1 cellular context compared by ENCODE assay signal in the genomic region with DNA sequence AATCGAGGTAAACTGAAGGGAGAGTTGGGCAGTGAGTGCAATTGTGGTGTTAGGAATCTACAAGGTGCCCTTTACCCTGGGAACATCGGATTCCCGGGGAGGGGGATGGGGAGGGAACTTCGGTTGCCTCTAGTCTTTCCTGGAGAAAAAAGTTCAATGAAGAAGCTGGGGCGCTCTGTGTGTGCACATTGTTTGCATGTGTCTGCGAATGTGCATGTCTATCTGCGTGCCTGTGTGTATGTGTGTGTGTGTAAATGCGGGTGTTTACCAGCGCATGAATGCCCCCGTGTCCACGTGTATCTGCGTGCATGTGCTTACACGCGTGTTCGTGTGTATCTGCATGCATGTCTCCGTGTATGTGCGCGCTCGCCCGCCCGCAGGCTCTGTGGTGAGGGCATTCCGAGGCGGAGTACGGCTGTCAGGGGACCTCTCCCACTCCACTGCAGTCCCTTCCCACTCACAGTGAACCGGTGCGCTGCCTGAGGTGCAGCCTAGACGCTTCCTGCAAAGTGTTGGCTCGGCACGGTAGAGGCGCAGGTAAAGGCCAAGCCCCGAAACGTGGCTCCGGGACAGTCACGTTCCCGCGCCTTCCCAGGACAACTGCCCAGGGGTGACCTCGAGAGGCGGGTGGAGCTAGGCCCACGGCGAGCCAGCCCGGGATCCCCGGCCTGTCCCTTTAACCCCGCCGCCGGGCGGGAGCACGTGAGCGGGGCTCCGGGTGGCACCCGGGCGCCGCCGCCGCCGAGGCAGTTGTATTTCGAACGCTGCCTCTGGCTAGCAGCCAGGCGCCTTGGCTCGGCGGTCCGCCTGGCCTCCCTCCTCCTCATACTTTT.
TF ChIP-seq lines count a peak whose summit lies in the region.

No MANE protein-coding gene starts in this region.

TF ChIP-seq in A549, 52 proteins besides CTCF, POLR2A, EP300 and RAD21 (continued from another document):
- TF ChIP-seq GATA3 (IDR thresholded peaks at IDR 0.05; ENCODE audit: borderline replicate concordance) (peak; percentile 22; the same call in 1 of the 2 replicates), ZC3H11A (IDR thresholded peaks at IDR 0.05) (no peak), HOXA7 (CRISPR knock-in tag; IDR thresholded peaks at IDR 0.05) (no peak), HMGXB4 (CRISPR knock-in tag; IDR thresholded peaks at IDR 0.05; ENCODE audit: borderline replicate concordance) (no peak), BHLHE40 (IDR thresholded peaks at IDR 0.05; ENCODE audit: low read depth, low read length) (peak; percentile 69), CEBPB (IDR thresholded peaks at IDR 0.05) (no peak), MYC (IDR thresholded peaks at IDR 0.05; ENCODE audit: borderline replicate concordance, low read length) (no peak), SMC3 (IDR thresholded peaks at IDR 0.05) (no peak), RNF2 (IDR thresholded peaks at IDR 0.05; ENCODE audit: borderline replicate concordance, low read depth) (no peak)
- TF ChIP-seq, protein P1, sequence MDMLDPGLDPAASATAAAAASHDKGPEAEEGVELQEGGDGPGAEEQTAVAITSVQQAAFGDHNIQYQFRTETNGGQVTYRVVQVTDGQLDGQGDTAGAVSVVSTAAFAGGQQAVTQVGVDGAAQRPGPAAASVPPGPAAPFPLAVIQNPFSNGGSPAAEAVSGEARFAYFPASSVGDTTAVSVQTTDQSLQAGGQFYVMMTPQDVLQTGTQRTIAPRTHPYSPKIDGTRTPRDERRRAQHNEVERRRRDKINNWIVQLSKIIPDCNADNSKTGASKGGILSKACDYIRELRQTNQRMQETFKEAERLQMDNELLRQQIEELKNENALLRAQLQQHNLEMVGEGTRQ (IDR thresholded peaks at IDR 0.05) = peak; percentile 48; the same call in 1 of the 2 replicates
- TF ChIP-seq, protein P2, sequence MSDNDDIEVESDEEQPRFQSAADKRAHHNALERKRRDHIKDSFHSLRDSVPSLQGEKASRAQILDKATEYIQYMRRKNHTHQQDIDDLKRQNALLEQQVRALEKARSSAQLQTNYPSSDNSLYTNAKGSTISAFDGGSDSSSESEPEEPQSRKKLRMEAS (IDR thresholded peaks at IDR 0.05) = peak; percentile 91
- TF ChIP-seq, protein P3, sequence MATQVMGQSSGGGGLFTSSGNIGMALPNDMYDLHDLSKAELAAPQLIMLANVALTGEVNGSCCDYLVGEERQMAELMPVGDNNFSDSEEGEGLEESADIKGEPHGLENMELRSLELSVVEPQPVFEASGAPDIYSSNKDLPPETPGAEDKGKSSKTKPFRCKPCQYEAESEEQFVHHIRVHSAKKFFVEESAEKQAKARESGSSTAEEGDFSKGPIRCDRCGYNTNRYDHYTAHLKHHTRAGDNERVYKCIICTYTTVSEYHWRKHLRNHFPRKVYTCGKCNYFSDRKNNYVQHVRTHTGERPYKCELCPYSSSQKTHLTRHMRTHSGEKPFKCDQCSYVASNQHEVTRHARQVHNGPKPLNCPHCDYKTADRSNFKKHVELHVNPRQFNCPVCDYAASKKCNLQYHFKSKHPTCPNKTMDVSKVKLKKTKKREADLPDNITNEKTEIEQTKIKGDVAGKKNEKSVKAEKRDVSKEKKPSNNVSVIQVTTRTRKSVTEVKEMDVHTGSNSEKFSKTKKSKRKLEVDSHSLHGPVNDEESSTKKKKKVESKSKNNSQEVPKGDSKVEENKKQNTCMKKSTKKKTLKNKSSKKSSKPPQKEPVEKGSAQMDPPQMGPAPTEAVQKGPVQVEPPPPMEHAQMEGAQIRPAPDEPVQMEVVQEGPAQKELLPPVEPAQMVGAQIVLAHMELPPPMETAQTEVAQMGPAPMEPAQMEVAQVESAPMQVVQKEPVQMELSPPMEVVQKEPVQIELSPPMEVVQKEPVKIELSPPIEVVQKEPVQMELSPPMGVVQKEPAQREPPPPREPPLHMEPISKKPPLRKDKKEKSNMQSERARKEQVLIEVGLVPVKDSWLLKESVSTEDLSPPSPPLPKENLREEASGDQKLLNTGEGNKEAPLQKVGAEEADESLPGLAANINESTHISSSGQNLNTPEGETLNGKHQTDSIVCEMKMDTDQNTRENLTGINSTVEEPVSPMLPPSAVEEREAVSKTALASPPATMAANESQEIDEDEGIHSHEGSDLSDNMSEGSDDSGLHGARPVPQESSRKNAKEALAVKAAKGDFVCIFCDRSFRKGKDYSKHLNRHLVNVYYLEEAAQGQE (IDR thresholded peaks at IDR 0.05) = no peak
TF ChIP-seq in A549: peak in this region for 5.
